ENCODE assay signal across 9 cellular contexts in the genomic region with DNA sequence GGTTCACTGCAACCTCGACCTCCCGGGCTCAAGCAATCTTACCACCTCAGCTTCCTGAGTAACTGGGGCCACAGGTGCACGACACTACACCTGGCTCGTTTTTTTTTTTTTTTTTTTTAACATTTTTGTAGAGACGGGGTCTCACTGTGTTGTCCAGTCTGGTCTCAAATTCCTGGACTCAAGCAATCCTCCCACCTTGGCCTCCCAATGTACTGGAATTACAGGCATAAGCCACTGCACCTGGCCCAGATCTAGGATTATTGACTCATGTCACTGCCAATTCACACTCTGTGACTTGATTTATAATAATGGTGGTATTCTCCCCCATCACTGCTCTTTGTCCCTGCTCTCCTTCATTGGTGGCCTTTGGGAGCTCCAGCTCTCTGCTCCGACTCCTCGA.
"Had no signal": no experiment of that assay in that cellular context is flagged by ENCODE, and none has a peak within 500 bp of the region (broad histone marks: within the 10 kb centered on the region; RNA-seq: fewer than 3 reads in every experiment).

No MANE protein-coding gene starts in this region.

- DNase-seq: GM23248, GOT3, H7, HFFc6 had no signal

- H3K27ac ChIP-seq: GM23248, HL-60 had no signal

- H3K4me1 Mint-ChIP-seq: IgD-negative memory B cell had no signal

- H3K4me3 ChIP-seq: GM23248, HAP-1 had no signal

- H3K27ac Mint-ChIP-seq: HFFc6, IgD-negative memory B cell had no signal

- H3K4me3 Mint-ChIP-seq: HFFc6, IgD-negative memory B cell had no signal

- H3K4me1 ChIP-seq: HAP-1 had no signal

- ATAC-seq: HCT116, HepG2 had no signal

- H3K36me3 ChIP-seq: HAP-1 had no signal
